12 cellular contexts compared by ENCODE assay signal in the genomic region with DNA sequence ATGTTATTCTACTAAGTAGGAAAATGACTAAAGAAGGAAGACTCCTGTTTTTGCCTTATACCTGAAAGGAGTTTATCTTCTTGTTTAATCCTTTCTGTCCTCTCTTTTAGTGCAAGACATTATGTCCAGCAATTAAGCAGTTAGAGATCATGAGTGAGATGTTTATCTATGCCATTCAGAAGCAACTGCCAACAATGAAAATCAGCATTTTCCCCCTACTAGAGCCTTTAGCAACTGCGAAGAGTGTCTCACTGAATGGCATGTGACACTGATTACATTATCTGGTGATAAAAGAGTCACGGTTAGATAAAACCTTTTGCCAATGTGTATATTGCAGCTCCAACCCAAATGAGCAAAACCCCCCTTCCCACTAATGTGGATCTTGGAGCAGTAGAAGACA.
"Had no signal": no experiment of that assay in that cellular context is flagged by ENCODE, and none has a peak within 500 bp of the region (broad histone marks: within the 10 kb centered on the region; RNA-seq: fewer than 3 reads in every experiment).

No MANE protein-coding gene starts in this region.

- H3K27me3 ChIP-seq: right atrium auricular region, thyroid gland had no signal

- H3K4me3 ChIP-seq: right atrium auricular region, skin epidermis, thyroid gland had no signal

- DNase-seq: activated CD8-positive, alpha-beta memory T cell treated with anti-CD3 and anti-CD28 coated beads, Interleukin-2, amount 50 U/mL, for 4 hours; activated CD8-positive, alpha-beta T cell treated with anti-CD3 and anti-CD28 coated beads for 36 hours; activated gamma-delta T cell treated with Interleukin-2 at 50 U/mL for 16 hours; activated naive CD8-positive, alpha-beta T cell treated with anti-CD3 and anti-CD28 coated beads for 36 hours; activated T-cell treated with anti-CD3 and anti-CD28 coated beads, Interleukin-2, amount 50 U/mL, for 72 hours; cerebellar nuclear complex; effector memory CD8-positive, alpha-beta T cell; hippocampal formation; posterior cingulate gyrus; thyroid gland had no signal

- H3K4me1 ChIP-seq: right atrium auricular region, thyroid gland had no signal

- H3K27ac ChIP-seq: right atrium auricular region, skin epidermis, thyroid gland had no signal

- ATAC-seq: activated CD8-positive, alpha-beta T cell treated with anti-CD3 and anti-CD28 coated beads for 36 hours; activated T-cell treated with anti-CD3 and anti-CD28 coated beads, Interleukin-2, amount 50 U/mL, for 72 hours; effector memory CD8-positive, alpha-beta T cell had no signal

- H3K36me3 ChIP-seq: right atrium auricular region, thyroid gland had no signal

- H3K9me3 ChIP-seq: thyroid gland had no signal
